1 cellular context compared by ENCODE assay signal in genomic region chr5:151147033-151147432, GRCh38.
TF ChIP-seq lines count a peak whose summit lies in the region.

No MANE protein-coding gene starts in this region.

TF ChIP-seq in GM23338, 12 proteins besides CTCF, POLR2A, EP300 and RAD21:
- no peak for TF ChIP-seq ZNF462 (CRISPR knock-in tag; IDR thresholded peaks at IDR 0.05)
- TF ChIP-seq NANOG (IDR thresholded peaks at IDR 0.05; ENCODE audit: borderline replicate concordance): no peak
- TF ChIP-seq ZNF114 (CRISPR knock-in tag; IDR thresholded peaks at IDR 0.05): no peak
- no peak for TF ChIP-seq EZH2phosphoT487 (IDR thresholded peaks at IDR 0.05; ENCODE audit: unreplicated experiment)
- no peak for TF ChIP-seq CREB1 (CRISPR knock-in tag; IDR thresholded peaks at IDR 0.05; ENCODE audit: low read depth)
- no peak for TF ChIP-seq STAT1 (IDR thresholded peaks at IDR 0.05; ENCODE audit: unreplicated experiment)
- no peak for TF ChIP-seq REST (IDR thresholded peaks at IDR 0.05; ENCODE audit: unreplicated experiment)
- TF ChIP-seq JUNB (IDR thresholded peaks at IDR 0.05; ENCODE audit: unreplicated experiment): no peak
- no peak for TF ChIP-seq ZNF331 (CRISPR knock-in tag; IDR thresholded peaks at IDR 0.05; ENCODE audit: low read depth)
- TF ChIP-seq POLR2AphosphoS5 (IDR thresholded peaks at IDR 0.05; ENCODE audit: low read depth): no peak
- no peak for TF ChIP-seq ETS1 (IDR thresholded peaks at IDR 0.05)
- no peak for TF ChIP-seq EZH2 (IDR thresholded peaks at IDR 0.05; ENCODE audit: low read depth, unreplicated experiment)
